In genomic region chr21:37562920-37563640, GRCh38 we compare ENCODE assay signal across 8 cellular contexts.
DNase-seq lines count a peak whose midpoint lies in the region; ATAC-seq and TF ChIP-seq lines count a peak whose summit lies in the region.

No MANE protein-coding gene starts in this region.

- dilution Hi-C loops in IMR-90 (cut with HindIII; ENCODE audit: low sequenced_read_pairs, unreplicated experiment), result no loop called here

- peak overlapping the region; percentile 81; the same call in 1 of the 3 replicates for H2BK15ac ChIP-seq in IMR-90 (ENCODE audit: low read depth, low read length)

- H3K9me3 ChIP-seq in Caco-2, result no peaks in the 10 kb centered on the region
- H3K9me3 ChIP-seq in IMR-90 (ENCODE audit: control insufficient read depth, insufficient read depth, low read length), result no peaks in the 10 kb centered on the region; the same call in 1 of the 2 replicates

- no peak for TF ChIP-seq RAD21 in IMR-90 (IDR thresholded peaks at IDR 0.05; ENCODE audit: low read length)

- H3K4me2 ChIP-seq in IMR-90 (ENCODE audit: low read depth, low read length), result peak overlapping the region; percentile 91

- ATAC-seq in GM19455 (IDR thresholded peaks at IDR 0.05; ENCODE audit: unreplicated experiment) (peak; percentile 15), IMR-90 (ENCODE audit: low read depth) (no peak), left colon (peak; percentile 58)

- peak overlapping the region; percentile 55 for H2BK120ac ChIP-seq in IMR-90 (ENCODE audit: low read depth, low read length)

- no peak for TF ChIP-seq CTCF in Caco-2 (IDR thresholded peaks at IDR 0.05; ENCODE audit: insufficient read depth in 1 of 2, low read depth in 1 of 2, low read length in 1 of 2, severe bottlenecking in 1 of 2, unreplicated experiment in 1 of 2)
- no peak for TF ChIP-seq CTCF in IMR-90 (conservative IDR thresholded peaks at IDR 0.05; ENCODE audit: low read depth, low read length)
- no peak for TF ChIP-seq CTCF in astrocyte of the cerebellum (IDR thresholded peaks at IDR 0.05; ENCODE audit: low read depth, low read length, missing control alignments)

- H4K5ac ChIP-seq in IMR-90 (ENCODE audit: low read depth, low read length), result peak overlapping the region; percentile 84

- H3K56ac ChIP-seq in IMR-90 (ENCODE audit: extremely low read depth, insufficient read depth, low read length), result peak overlapping the region; percentile 70

- intact Hi-C loops in Caco-2 (cut with micrococcal nuclease; ENCODE audit: unreplicated experiment) (loop anchor here (10.0 kb wide), 2 partner anchors 308 to 338 kb away; no protein-coding TSS in a partner anchor), IMR-90 (cut with micrococcal nuclease) (loop anchor here (5.0 kb wide), 1 partner anchor 196 kb away; the partner anchor contains the start of gene DYRK1A), left colon (cut with DNase I, micrococcal nuclease) (loop anchor here in 1 of 2 donors (10.0 kb wide), 2 partner anchors 198 to 318 kb away; partner anchors contain the start of gene DYRK1A)

- peaks cover 12% of the 10 kb centered on the region for H3K9me1 ChIP-seq in IMR-90 (ENCODE audit: insufficient read depth, low read length)

- in situ Hi-C loops in IMR-90 (cut with MboI; ENCODE audit: low sequenced_read_pairs) (no loop called here), astrocyte of the cerebellum (cut with HindIII; ENCODE audit: low sequenced_read_pairs) (no loop called here)

- no peaks in the 10 kb centered on the region for H3K9me3 Mint-ChIP-seq in Caco-2 (ENCODE audit: unreplicated experiment)

- BruUV-seq in Caco-2 (replicated peaks; lab: Mats Ljungman, UMichigan) (TSS peak; percentile 24), IMR-90 (replicated peaks; lab: Mats Ljungman, UMichigan) (no TSS peak)

- no peak for TF ChIP-seq POLR2A in IMR-90 (IDR thresholded peaks at IDR 0.05; ENCODE audit: low read depth, low read length)

- H3K18ac ChIP-seq in IMR-90 (ENCODE audit: low read depth, low read length), result peak overlapping the region; percentile 40

- H2AK9ac ChIP-seq in IMR-90 (replicated peaks; ENCODE audit: low read depth, low read length, poor library complexity), result peak overlapping the region; percentile 87

- peak overlapping the region; percentile 83 for H4K91ac ChIP-seq in IMR-90 (ENCODE audit: insufficient read depth, low read depth, low read length)

- 78% methylated on average over 18 of the region's 22 CpGs; no CpG with 5 or more reads in 1 of the 2 experiments for WGBS in IMR-90 (ENCODE audit: extremely low coverage in 2 of 2, insufficient read length in 1 of 2), 2 experiments

- H2BK20ac ChIP-seq in IMR-90 (ENCODE audit: low read depth, low read length), result 0 out of 2 replicates have a peak overlapping the region, but pooled peaks have one; percentile 9

- no peak for DNase-seq in Caco-2
- no peak for DNase-seq in IMR-90
- DNase-seq in astrocyte of the cerebellum (ENCODE audit: low read depth), result no peak
- peak; percentile 40 to 57 for DNase-seq in left colon
- DNase-seq in ureter (ENCODE audit: low spot score), result peak; percentile 50
- no peak for DNase-seq in NCI-H187 (lab: John Stamatoyannopoulos, UW)
- DNase-seq in NCI-H2227 treated with DMSO at 0.1 percent for 48 hours (lab: John Stamatoyannopoulos, UW), result no peak

- peaks cover 16% of the 10 kb centered on the region for H3K4me1 Mint-ChIP-seq in Caco-2 (ENCODE audit: low read depth, unreplicated experiment)

- no peaks in the 10 kb centered on the region for H3K27me3 ChIP-seq in Caco-2 (replicated peaks; ENCODE audit: control insufficient read depth, insufficient read depth, low read length)
- no peaks in the 10 kb centered on the region for H3K27me3 ChIP-seq in IMR-90 (ENCODE audit: control insufficient read depth, insufficient read depth, low read length)

- H3K36me3 Mint-ChIP-seq in Caco-2 (ENCODE audit: insufficient read depth, unreplicated experiment), result peaks cover 23% of the 10 kb centered on the region

- peak overlapping the region; percentile 81 for H3K4me3 ChIP-seq in Caco-2 (ENCODE audit: low read depth, low read length)
- H3K4me3 ChIP-seq in IMR-90 (ENCODE audit: insufficient read depth, low read depth, low read length), result peak overlapping the region; percentile 48
- H3K4me3 ChIP-seq in astrocyte of the cerebellum (ENCODE audit: low read depth, low read length), result peak overlapping the region; percentile 59

- H3K36me3 ChIP-seq in Caco-2 (ENCODE audit: control insufficient read depth, insufficient read depth, low read length) (no peaks in the 10 kb centered on the region), IMR-90 (ENCODE audit: control insufficient read depth, insufficient read depth, low read length) (no peaks in the 10 kb centered on the region)

- H3K9ac ChIP-seq in IMR-90 (ENCODE audit: low read depth, low read length), result peak overlapping the region; percentile 69

- peak overlapping the region; percentile 88 for H3K4me3 Mint-ChIP-seq in Caco-2 (ENCODE audit: unreplicated experiment)

- H2AK5ac ChIP-seq in IMR-90 (ENCODE audit: low read depth, low read length), result peak overlapping the region; percentile 90

- H2AFZ ChIP-seq in IMR-90 (replicated peaks; ENCODE audit: low read length, poor library complexity), result peak overlapping the region; percentile 99

- peak overlapping the region; percentile 98 for H3K27ac Mint-ChIP-seq in Caco-2 (ENCODE audit: unreplicated experiment)

- CTCF ChIA-PET in Caco-2 (lab: Charles Lee) (interaction anchor here (1.0 to 1.6 kb wide), 4 partner anchors 80 to 342 kb away, joined by 3 to 7 read pairs (median 4); no protein-coding TSS in a partner anchor), IMR-90 (lab: Yijun Ruan, JAX) (no interaction called here)

- peak overlapping the region; percentile 62 to 96 for H4K8ac ChIP-seq in IMR-90 (ENCODE audit: low read depth in 2 of 2, low read length in 2 of 2)

- H3K14ac ChIP-seq in IMR-90 (replicated peaks; ENCODE audit: low read depth, low read length), result peak overlapping the region; percentile 90

- H3K4me1 ChIP-seq in Caco-2 (peaks cover 10% of the 10 kb centered on the region), IMR-90 (ENCODE audit: control insufficient read depth, insufficient read depth, low read length) (peaks cover 9% of the 10 kb centered on the region)

- no peaks in the 10 kb centered on the region for H3K27me3 Mint-ChIP-seq in Caco-2 (ENCODE audit: insufficient read depth, unreplicated experiment)

- peak overlapping the region; percentile 79 for H2BK5ac ChIP-seq in IMR-90 (ENCODE audit: low read depth, low read length, poor library complexity, severe bottlenecking)

- POLR2A ChIA-PET in Caco-2 (lab: Charles Lee) (interaction anchor here (0.5 to 2.1 kb wide), 9 partner anchors 8 to 1535 kb away, joined by 3 to 23 read pairs (median 5); partner anchors contain the start of gene VPS26C), IMR-90 (lab: Charles Lee; ENCODE audit: unreplicated experiment) (interaction anchor here (1.2 to 1.5 kb wide), 2 partner anchors 8 to 194 kb away, joined by 3 to 6 read pairs; no protein-coding TSS in a partner anchor)

- peaks cover 0 to 12% of the 10 kb centered on the region in 2 experiments; a peak in 3 of 4 replicates for H3K79me1 ChIP-seq in IMR-90 (ENCODE audit: low read depth in 1 of 2, low read length in 2 of 2)

- H3K27ac ChIP-seq in IMR-90 (ENCODE audit: insufficient read depth, low read length), result peak overlapping the region; percentile 69

- H4K20me1 ChIP-seq in IMR-90 (ENCODE audit: insufficient read depth, low read length), result peaks cover 3% of the 10 kb centered on the region; the same call in 1 of the 2 replicates

- peak overlapping the region; percentile 64; the same call in 1 of the 2 replicates for H3K23ac ChIP-seq in IMR-90 (ENCODE audit: low read depth, low read length)

- H3K4ac ChIP-seq in IMR-90 (ENCODE audit: low read depth, low read length), result peak overlapping the region; percentile 96

TF ChIP-seq in IMR-90, 13 proteins besides CTCF, POLR2A, EP300 and RAD21:
- TF ChIP-seq RFX5 (IDR thresholded peaks at IDR 0.05; ENCODE audit: low read depth, low read length), result no peak
- no peak for TF ChIP-seq RCOR1 (IDR thresholded peaks at IDR 0.05; ENCODE audit: insufficient replicate concordance, low read length)
- TF ChIP-seq CHD1 (IDR thresholded peaks at IDR 0.05; ENCODE audit: low read depth, low read length), result no peak
- no peak for TF ChIP-seq SMC3 (IDR thresholded peaks at IDR 0.05; ENCODE audit: low read depth, low read length)
- no peak for TF ChIP-seq USF2 (IDR thresholded peaks at IDR 0.05; ENCODE audit: low read depth, low read length)
- no peak for TF ChIP-seq MAFK (IDR thresholded peaks at IDR 0.05; ENCODE audit: low read depth, low read length)
- no peak for TF ChIP-seq ELK1 (IDR thresholded peaks at IDR 0.05; ENCODE audit: borderline replicate concordance, low read depth, low read length)
- TF ChIP-seq MXI1 (IDR thresholded peaks at IDR 0.05; ENCODE audit: borderline replicate concordance, low read depth, low read length), result no peak

Comparison
In these comparisons a context has a peak if more than half of its experiments do, and no peak if none do; other contexts are left out.
1. DNase-seq: peak in left colon (2 of 2) and ureter (single experiment); none in Caco-2 (0 of 2), IMR-90 (single experiment), astrocyte of the cerebellum (single experiment), NCI-H187 (0 of 2) and NCI-H2227 treated with DMSO at 0.1 percent for 48 hours (single experiment).
2. Peak in every context shown above with its lines, with median percentiles within 50 percentile points of each other: H3K4me3 ChIP-seq.